Comparison of ENCODE assay signal across 1 cellular context in genomic region chr16:1379054-1379862, GRCh38.
TF ChIP-seq lines count a peak whose summit lies in the region.

No MANE protein-coding gene starts in this region.

TF ChIP-seq in H1, 55 proteins besides CTCF, POLR2A, EP300 and RAD21:
- TF ChIP-seq KDM4A (IDR thresholded peaks at IDR 0.05; ENCODE audit: low read depth, low read length, severe bottlenecking) (peak; percentile 33), ZNF274 (IDR thresholded peaks at IDR 0.05; ENCODE audit: borderline replicate concordance, extremely low read depth, low read length) (no peak), USF2 (IDR thresholded peaks at IDR 0.05; ENCODE audit: low read length) (no peak), JUN (IDR thresholded peaks at IDR 0.05; ENCODE audit: low read depth, low read length) (no peak), POLR2AphosphoS5 (IDR thresholded peaks at IDR 0.05; ENCODE audit: low read depth, low read length) (peak; percentile 38; the same call in 1 of the 2 replicates), SIN3A (conservative IDR thresholded peaks at IDR 0.05 in 1 of 2, IDR thresholded peaks at IDR 0.05 in 1 of 2; ENCODE audit: low read depth in 1 of 2, low read length in 2 of 2) (0 out of 4 replicates have a peak, but pooled peaks of 1 of the 2 experiments have one; percentile 72), TAF7 (optimal IDR thresholded peaks at IDR 0.05; ENCODE audit: borderline replicate concordance, low read depth, low read length) (peak; percentile 19), SP1 (IDR thresholded peaks at IDR 0.05; ENCODE audit: low read depth, low read length) (no peak), MAFK (IDR thresholded peaks at IDR 0.05; ENCODE audit: low read depth, low read length) (peak; percentile 88; the same call in 1 of the 2 replicates), CREB1 (IDR thresholded peaks at IDR 0.05) (no peak), JUND (IDR thresholded peaks at IDR 0.05; ENCODE audit: low read length) (0 out of 2 replicates have a peak, but pooled peaks have one; percentile 9), BRCA1 (IDR thresholded peaks at IDR 0.05; ENCODE audit: low read depth, low read length) (no peak), BACH1 (IDR thresholded peaks at IDR 0.05; ENCODE audit: low read length) (peak; percentile 98), CHD1 (IDR thresholded peaks at IDR 0.05; ENCODE audit: low read depth, low read length) (no peak), TBP (IDR thresholded peaks at IDR 0.05; ENCODE audit: low read depth, low read length) (peak; percentile 46; the same call in 1 of the 2 replicates), MAX (IDR thresholded peaks at IDR 0.05) (peak; percentile 62), TAF1 (IDR thresholded peaks at IDR 0.05; ENCODE audit: low read depth, low read length) (peak; percentile 77), PHF8 (conservative IDR thresholded peaks at IDR 0.05; ENCODE audit: low read depth, low read length) (peak; percentile 83)
